In genomic region chr12:68559984-68560822, GRCh38 we compare ENCODE assay signal across 10 cellular contexts. TPM values are rescaled to one million over a fixed set of nuclear protein-coding genes. Genes with fewer than 3 reads are reported as not detected.
DNase-seq lines count a peak whose midpoint lies in the region; ATAC-seq and TF ChIP-seq lines count a peak whose summit lies in the region.
"Had no signal": no experiment of that assay in that cellular context is flagged by ENCODE, and none has a peak within 500 bp of the region (broad histone marks: within the 10 kb centered on the region; RNA-seq: fewer than 3 reads in every experiment).

No MANE protein-coding gene starts in this region.

- no peak for TF ChIP-seq POLR2A in heart left ventricle (IDR thresholded peaks at IDR 0.05)

- H3K4me3 ChIP-seq in HL-60 (replicated peaks; ENCODE audit: insufficient read depth, low read length) (no peak overlapping the region), SJCRH30 (no peak overlapping the region), heart left ventricle (no peak overlapping the region)

- peak; percentile 45 to 84 for DNase-seq in HL-60 (ENCODE audit: low read depth in 1 of 2, low spot score in 1 of 2)
- DNase-seq in SJCRH30, result peak; percentile 21 to 42
- peak in 4 of 5 donors; percentile 35 to 58 (median 41) for DNase-seq in heart left ventricle
- DNase-seq in sciatic nerve (ENCODE audit: low spot score), result no peak
- no peak for DNase-seq in activated T-cell treated with anti-CD3 and anti-CD28 coated beads for 4 hours
- no peak for DNase-seq in stimulated activated naive CD4-positive, alpha-beta T cell treated with Interleukin-2 at 50 U/mL for 16 hours (lab: John Stamatoyannopoulos, UW)
- DNase-seq in HT-29 (ENCODE audit: low spot score), result no peak
- DNase-seq: activated CD4-positive, alpha-beta T cell treated with anti-CD3 and anti-CD28 coated beads, Interleukin-2, amount 50 U/mL, for 4 hours; NCI-H510A had no signal

- no peaks in the 10 kb centered on the region for H3K36me3 ChIP-seq in SJCRH30
- H3K36me3 ChIP-seq in heart left ventricle, result no peaks in the 10 kb centered on the region

- H3K4me1 ChIP-seq in SJCRH30, result no peaks in the 10 kb centered on the region
- H3K4me1 ChIP-seq in heart left ventricle, result peaks cover 0 to 20% (median 11%) of the 10 kb centered on the region in 12 donors

- no peaks in the 10 kb centered on the region for H3K9me3 ChIP-seq in SJCRH30 (replicated peaks)
- no peaks in the 10 kb centered on the region for H3K9me3 ChIP-seq in heart left ventricle

- TF ChIP-seq CTCF in HL-60 (IDR thresholded peaks at IDR 0.05; ENCODE audit: insufficient read depth, low read length), result no peak
- TF ChIP-seq CTCF in heart left ventricle (IDR thresholded peaks at IDR 0.05), result no peak

- 32 to 58% (median 36%) methylated on average over 7 of the region's 7 CpGs for WGBS in heart left ventricle, 4 donors

- H3K27me3 ChIP-seq in HL-60 (ENCODE audit: insufficient read depth, poor library complexity, severe bottlenecking), result no peaks in the 10 kb centered on the region
- H3K27me3 ChIP-seq in SJCRH30, result no peaks in the 10 kb centered on the region
- no peaks in the 10 kb centered on the region for H3K27me3 ChIP-seq in heart left ventricle

- peak; percentile 72 to 97 (median 85) for ATAC-seq in heart left ventricle
- ATAC-seq in sciatic nerve, result peak; percentile 61
- no peak for ATAC-seq in GM21619 (IDR thresholded peaks at IDR 0.05; ENCODE audit: unreplicated experiment)

- intact Hi-C loops in heart left ventricle (cut with DNase I) (loop anchor here in 1 of 10 donors (10.0 kb wide), 1 partner anchor 45 kb away; no protein-coding TSS in a partner anchor), sciatic nerve (cut with DNase I) (no loop called here)

- H3K27ac ChIP-seq in HL-60 (replicated peaks) (peak overlapping the region; percentile 18; the same call in 1 of the 2 replicates), SJCRH30 (no peak overlapping the region), heart left ventricle (peak overlapping the region; percentile 17 to 71 (median 52))

RNA-seq across cellular contexts. Expression of gene RAP1B, which starts 50.5 kb away (rescaled TPM):
- total RNA-seq in SJCRH30 (2014; rRNA removed; shearing (Covaris generic)), result 193 and 207 TPM in 2 replicates
- 100 to 1,000 TPM in 1 of 9 donors, 10 to 100 TPM in 8; 39.2 to 113 (median 52.2) TPM for total RNA-seq in heart left ventricle
- 10 to 100 TPM; 25.3 to 84.5 TPM for polyA plus RNA-seq in heart left ventricle
- 172 TPM for total RNA-seq in sciatic nerve
- 57.8 and 58.9 TPM in 2 replicates for total RNA-seq in HT-29 (2014; rRNA removed; shearing (Covaris generic))

Comparison
In these comparisons a context has a peak if more than half of its experiments do, and no peak if none do; other contexts are left out.
1. DNase-seq: peak in HL-60 (2 of 2), SJCRH30 (2 of 2) and heart left ventricle (4 of 5); none in sciatic nerve (single experiment), activated T-cell treated with anti-CD3 and anti-CD28 coated beads for 4 hours (single experiment), stimulated activated naive CD4-positive, alpha-beta T cell treated with Interleukin-2 at 50 U/mL for 16 hours (single experiment) and HT-29 (single experiment).